ENCODE assay signal across 1 cellular context in genomic region chrX:41478397-41478911, GRCh38.
TF ChIP-seq lines count a peak whose summit lies in the region.

No MANE protein-coding gene starts in this region.

TF ChIP-seq in HepG2, 621 proteins besides CTCF, POLR2A, EP300 and RAD21 (continued from another document):
- TF ChIP-seq ZSCAN20 (CRISPR knock-in tag; IDR thresholded peaks at IDR 0.05; ENCODE audit: borderline replicate concordance): no peak
- no peak for TF ChIP-seq ZNF737 (CRISPR knock-in tag; IDR thresholded peaks at IDR 0.05; ENCODE audit: borderline replicate concordance)
- TF ChIP-seq, protein P1, sequence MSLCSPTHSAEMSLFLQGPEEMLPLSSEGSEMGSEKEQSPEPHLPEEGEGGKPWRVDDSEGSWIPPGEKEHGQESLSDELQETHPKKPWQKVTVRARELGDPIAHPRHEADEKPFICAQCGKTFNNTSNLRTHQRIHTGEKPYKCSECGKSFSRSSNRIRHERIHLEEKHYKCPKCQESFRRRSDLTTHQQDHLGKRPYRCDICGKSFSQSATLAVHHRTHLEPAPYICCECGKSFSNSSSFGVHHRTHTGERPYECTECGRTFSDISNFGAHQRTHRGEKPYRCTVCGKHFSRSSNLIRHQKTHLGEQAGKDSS (CRISPR knock-in tag; IDR thresholded peaks at IDR 0.05; ENCODE audit: borderline replicate concordance, low read depth): no peak
- TF ChIP-seq IKZF5 (CRISPR knock-in tag; IDR thresholded peaks at IDR 0.05): no peak
- no peak for TF ChIP-seq SNAPC4 (CRISPR knock-in tag; IDR thresholded peaks at IDR 0.05)
- TF ChIP-seq, protein P2, sequence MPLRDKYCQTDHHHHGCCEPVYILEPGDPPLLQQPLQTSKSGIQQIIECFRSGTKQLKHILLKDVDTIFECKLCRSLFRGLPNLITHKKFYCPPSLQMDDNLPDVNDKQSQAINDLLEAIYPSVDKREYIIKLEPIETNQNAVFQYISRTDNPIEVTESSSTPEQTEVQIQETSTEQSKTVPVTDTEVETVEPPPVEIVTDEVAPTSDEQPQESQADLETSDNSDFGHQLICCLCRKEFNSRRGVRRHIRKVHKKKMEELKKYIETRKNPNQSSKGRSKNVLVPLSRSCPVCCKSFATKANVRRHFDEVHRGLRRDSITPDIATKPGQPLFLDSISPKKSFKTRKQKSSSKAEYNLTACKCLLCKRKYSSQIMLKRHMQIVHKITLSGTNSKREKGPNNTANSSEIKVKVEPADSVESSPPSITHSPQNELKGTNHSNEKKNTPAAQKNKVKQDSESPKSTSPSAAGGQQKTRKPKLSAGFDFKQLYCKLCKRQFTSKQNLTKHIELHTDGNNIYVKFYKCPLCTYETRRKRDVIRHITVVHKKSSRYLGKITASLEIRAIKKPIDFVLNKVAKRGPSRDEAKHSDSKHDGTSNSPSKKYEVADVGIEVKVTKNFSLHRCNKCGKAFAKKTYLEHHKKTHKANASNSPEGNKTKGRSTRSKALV (CRISPR knock-in tag; IDR thresholded peaks at IDR 0.05): no peak
- no peak for TF ChIP-seq NCOA5 (CRISPR knock-in tag; IDR thresholded peaks at IDR 0.05)
- TF ChIP-seq PHF8 (CRISPR knock-in tag; IDR thresholded peaks at IDR 0.05): no peak
